ENCODE assay signal across 12 cellular contexts in the genomic region with DNA sequence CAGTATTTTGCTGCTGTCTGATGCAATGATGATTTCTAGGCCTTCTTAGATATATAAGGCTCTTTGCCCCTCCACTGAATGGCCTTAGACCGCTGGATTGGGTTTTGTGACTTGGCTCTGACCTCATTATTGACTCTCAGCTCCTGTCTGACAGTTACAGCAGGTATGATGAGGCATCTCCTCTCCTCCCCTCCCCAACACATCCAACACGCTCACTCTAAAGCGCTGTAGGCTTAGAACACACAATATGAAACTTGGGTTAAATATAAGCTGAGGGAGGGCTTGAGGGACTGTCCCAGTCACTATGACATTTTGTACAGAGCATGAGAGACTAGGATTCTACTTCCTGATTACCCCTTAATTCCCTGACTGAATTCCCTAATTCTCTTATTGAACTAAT. TPM values are rescaled to one million over a fixed set of nuclear protein-coding genes. Genes with fewer than 3 reads are reported as not detected.
A peak's percentile ranks its signal among the peaks of the same experiment; 100 is the strongest.
DNase-seq lines count a peak whose midpoint lies in the region; ATAC-seq, FAIRE-seq and TF ChIP-seq lines count a peak whose summit lies in the region.
"Had no signal": no experiment of that assay in that cellular context is flagged by ENCODE, and none has a peak within 500 bp of the region (broad histone marks: within the 10 kb centered on the region; RNA-seq: fewer than 3 reads in every experiment).

No MANE protein-coding gene starts in this region.

- H3K27ac ChIP-seq in small intestine (ENCODE audit: low read depth in 1 of 2, low read length in 1 of 2): no peak overlapping the region

- no peaks in the 10 kb centered on the region for H3K9me3 ChIP-seq in small intestine (ENCODE audit: control insufficient read depth, low read depth)

- DNase-seq in GM12891 (ENCODE audit: insufficient read length, low spot score): no peak
- DNase-seq in small intestine: no peak
- no peak for DNase-seq in HuH-7 (ENCODE audit: low spot score)
- DNase-seq in NCI-H526 treated with DMSO at 0.1 percent for 48 hours (lab: John Stamatoyannopoulos, UW): no peak
- DNase-seq in germinal center (ENCODE audit: low spot score): no peak
- DNase-seq: ACHN, NCI-H187 had no signal

- ATAC-seq in GM19372 (IDR thresholded peaks at IDR 0.05; ENCODE audit: low read depth, unreplicated experiment): peak; percentile 82
- ATAC-seq in HG02588 (IDR thresholded peaks at IDR 0.05; ENCODE audit: unreplicated experiment): peak; percentile 86
- ATAC-seq in HG03159 (IDR thresholded peaks at IDR 0.05; ENCODE audit: unreplicated experiment): peak; percentile 85
- ATAC-seq: activated CD4-positive, CD25-positive, alpha-beta regulatory T cell treated with anti-CD3 and anti-CD28 coated beads, Interleukin-2, amount 50 U/mL, for 24 hours had no signal

- no peak for TF ChIP-seq POLR2A in GM12891 (IDR thresholded peaks at IDR 0.05; ENCODE audit: low read depth, low read length)

- no peaks in the 10 kb centered on the region for H3K27me3 ChIP-seq in small intestine (ENCODE audit: control insufficient read depth in 2 of 2, insufficient read depth in 2 of 2, low read length in 2 of 2)

- H3K36me3 ChIP-seq in small intestine (ENCODE audit: control insufficient read depth in 2 of 2, insufficient read depth in 2 of 2, low read length in 2 of 2): peaks cover 2% of the 10 kb centered on the region in 2 donors

- no peaks in the 10 kb centered on the region for H3K4me1 ChIP-seq in small intestine (ENCODE audit: control insufficient read depth in 2 of 2, insufficient read depth in 1 of 2, low read depth in 1 of 2, low read length in 1 of 2)

- no peak overlapping the region for H3K4me3 ChIP-seq in small intestine (ENCODE audit: low read depth in 1 of 2, low read length in 2 of 2)

- peak; percentile 76 for FAIRE-seq in GM12891 (lab: Jason Lieb, UNC)
- FAIRE-seq in small intestine (lab: Jason Lieb, UNC): no peak
- FAIRE-seq: H54 had no signal

- 90 to 92% (median 91%) methylated on average over 3 of the region's 3 CpGs for WGBS in small intestine, 3 donors

TF ChIP-seq in GM12891, 5 proteins besides CTCF, POLR2A, EP300 and RAD21:
- TF ChIP-seq SPI1 (IDR thresholded peaks at IDR 0.05; ENCODE audit: low read depth, low read length) (no peak), POU2F2 (IDR thresholded peaks at IDR 0.05; ENCODE audit: low read depth, low read length) (no peak), PAX5 (IDR thresholded peaks at IDR 0.05; ENCODE audit: insufficient read depth, low read length, severe bottlenecking) (no peak), POLR2AphosphoS5 (IDR thresholded peaks at IDR 0.05; ENCODE audit: low read depth, low read length) (no peak)

RNA-seq across cellular contexts. Expression of a gene that starts 18.8 kb away (rescaled TPM):
- not detected for polyA plus RNA-seq in GM12891 (2012; ENCODE audit: low read depth, missing spikeins)
- under 1 TPM in 1 of 3 donors, not detected in 2; 0.04 TPM for polyA plus RNA-seq in small intestine

RNA-seq across cellular contexts. Expression of a gene that starts 48.1 kb away (rescaled TPM):
- 3.5 TPM for polyA plus RNA-seq in GM12891 (2012; ENCODE audit: low read depth, missing spikeins)
- polyA plus RNA-seq in small intestine: 1 to 10 TPM; 3.2 to 6.0 (median 3.8) TPM
